11 cellular contexts compared by ENCODE assay signal in genomic region chr2:153872311-153873061, GRCh38. TPM values are rescaled to one million over a fixed set of nuclear protein-coding genes. Genes with fewer than 3 reads are reported as not detected.
DNase-seq lines count a peak whose midpoint lies in the region; ATAC-seq and TF ChIP-seq lines count a peak whose summit lies in the region.
"Had no signal": no experiment of that assay in that cellular context is flagged by ENCODE, and none has a peak within 500 bp of the region (broad histone marks: within the 10 kb centered on the region; RNA-seq: fewer than 3 reads in every experiment).

No MANE protein-coding gene starts in this region.

- TF ChIP-seq CTCF in spleen (IDR thresholded peaks at IDR 0.05 in 8 of 11, conservative IDR thresholded peaks at IDR 0.05 in 3 of 11), result no peak
- TF ChIP-seq CTCF in GM20000 (IDR thresholded peaks at IDR 0.05; ENCODE audit: extremely low read depth, missing control alignments), result no peak

- peaks cover 3% of the 10 kb centered on the region for H3K36me3 Mint-ChIP-seq in activated CD8-positive, alpha-beta T cell treated with anti-CD3 and anti-CD28 coated beads, Interleukin-2, amount 10 ng/mL, durations not matched to agents 7 days and 5 days (ENCODE audit: low read depth)
- H3K36me3 Mint-ChIP-seq: stimulated activated effector memory CD8-positive, alpha-beta T cell treated with anti-CD3 and anti-CD28 coated beads, Interleukin-12 subunit alpha, Interleukin-12 subunit beta, amount 100 ng/mL, for 72 hours had no signal

- H3K4me3 ChIP-seq in spleen, result peak overlapping the region in 1 of 8 donors; percentile 27

- H3K27ac ChIP-seq in spleen, result no peak overlapping the region
- H3K27ac ChIP-seq: prostate gland had no signal

- H3K4me3 Mint-ChIP-seq in activated CD8-positive, alpha-beta T cell treated with anti-CD3 and anti-CD28 coated beads, Interleukin-2, amount 10 ng/mL, durations not matched to agents 7 days and 5 days, result peak overlapping the region; percentile 29
- H3K4me3 Mint-ChIP-seq: stimulated activated effector memory CD8-positive, alpha-beta T cell treated with anti-CD3 and anti-CD28 coated beads, Interleukin-12 subunit alpha, Interleukin-12 subunit beta, amount 100 ng/mL, for 72 hours had no signal

- 4 to 11% (median 5%) methylated on average over 21 to 56 of the region's 56 CpGs for WGBS in spleen, 5 donors

- H3K9me3 Mint-ChIP-seq in activated CD8-positive, alpha-beta T cell treated with anti-CD3 and anti-CD28 coated beads, Interleukin-2, amount 10 ng/mL, durations not matched to agents 7 days and 5 days (ENCODE audit: insufficient read depth), result no peaks in the 10 kb centered on the region

- intact Hi-C loops in spleen (cut with DNase I; ENCODE audit: low total_unique reads), result no loop called here

- H3K27me3 ChIP-seq in spleen (replicated peaks in 1 of 7), result peaks cover 0 to 45% (median 27%) of the 10 kb centered on the region in 7 donors

- peaks cover 0 to 6% (median 0%) of the 10 kb centered on the region in 6 donors for H3K4me1 ChIP-seq in spleen
- H3K4me1 ChIP-seq: prostate gland had no signal

- peaks cover 3% of the 10 kb centered on the region for H3K4me1 Mint-ChIP-seq in activated CD8-positive, alpha-beta T cell treated with anti-CD3 and anti-CD28 coated beads, Interleukin-2, amount 10 ng/mL, durations not matched to agents 7 days and 5 days (ENCODE audit: low read depth)

- CTCF ChIA-PET in activated CD8-positive, alpha-beta T cell treated with anti-CD3 and anti-CD28 coated beads, Interleukin-2, amount 10 ng/mL, durations not matched to agents 7 days and 5 days (lab: Charles Lee), result no interaction called here

- POLR2A ChIA-PET in activated CD8-positive, alpha-beta T cell treated with anti-CD3 and anti-CD28 coated beads, Interleukin-2, amount 10 ng/mL, durations not matched to agents 7 days and 5 days (lab: Charles Lee), result no interaction called here

- TF ChIP-seq POLR2A in spleen (IDR thresholded peaks at IDR 0.05), result no peak

- no peaks in the 10 kb centered on the region for H3K36me3 ChIP-seq in spleen
- H3K36me3 ChIP-seq: prostate gland had no signal

- H3K9me3 ChIP-seq in spleen, result no peaks in the 10 kb centered on the region
- H3K9me3 ChIP-seq: prostate gland had no signal

- no peak overlapping the region for H3K27ac Mint-ChIP-seq in activated CD8-positive, alpha-beta T cell treated with anti-CD3 and anti-CD28 coated beads, Interleukin-2, amount 10 ng/mL, durations not matched to agents 7 days and 5 days
- H3K27ac Mint-ChIP-seq: stimulated activated effector memory CD8-positive, alpha-beta T cell treated with anti-CD3 and anti-CD28 coated beads, Interleukin-12 subunit alpha, Interleukin-12 subunit beta, amount 100 ng/mL, for 72 hours had no signal

- peaks cover 26% of the 10 kb centered on the region for H3K27me3 Mint-ChIP-seq in activated CD8-positive, alpha-beta T cell treated with anti-CD3 and anti-CD28 coated beads, Interleukin-2, amount 10 ng/mL, durations not matched to agents 7 days and 5 days (ENCODE audit: low read depth)

- peak; percentile 15 for DNase-seq in NCI-H1694 treated with DMSO at 0.1 percent for 48 hours (lab: John Stamatoyannopoulos, UW)
- DNase-seq in NCI-H1694 (lab: John Stamatoyannopoulos, UW), result no peak
- DNase-seq in activated CD8-positive, alpha-beta T cell treated with anti-CD3 and anti-CD28 coated beads, Interleukin-2, amount 10 ng/mL, durations not matched to agents 7 days and 5 days, result no peak
- DNase-seq in iPS-NIHi11 (ENCODE audit: low spot score), result peak; percentile 8
- peak; percentile 61 for DNase-seq in spleen
- no peak for DNase-seq in activated gamma-delta T cell (lab: John Stamatoyannopoulos, UW)
- no peak for DNase-seq in GM20000 (ENCODE audit: low spot score)
- DNase-seq in epidermal melanocyte (ENCODE audit: insufficient read length, low spot score), result no peak

- no peak for ATAC-seq in activated CD8-positive, alpha-beta T cell treated with anti-CD3 and anti-CD28 coated beads, Interleukin-2, amount 10 ng/mL, durations not matched to agents 7 days and 5 days
- ATAC-seq: stimulated activated effector memory CD8-positive, alpha-beta T cell treated with anti-CD3 and anti-CD28 coated beads, Interleukin-12 subunit alpha, Interleukin-12 subunit beta, amount 100 ng/mL, for 72 hours had no signal

RNA-seq across cellular contexts. Expression of gene GALNT13, which starts 0.8 kb away (rescaled TPM):
- total RNA-seq in activated CD8-positive, alpha-beta T cell treated with anti-CD3 and anti-CD28 coated beads, Interleukin-2, amount 10 ng/mL, durations not matched to agents 7 days and 5 days, result under 1 TPM; 0.55 to 0.61 TPM
- total RNA-seq in spleen, result under 1 TPM in 3 of 7 donors, not detected in 4; 0.09 to 0.61 (median 0.13) TPM
- polyA plus RNA-seq in spleen, result under 1 TPM in 1 of 3 donors, not detected in 2; 0.02 TPM
- total RNA-seq: HT-29 had no signal

Comparison
In these comparisons a context has a peak if more than half of its experiments do, and no peak if none do; other contexts are left out.
1. DNase-seq: peak in NCI-H1694 treated with DMSO at 0.1 percent for 48 hours (single experiment), iPS-NIHi11 (single experiment) and spleen (single experiment); none in NCI-H1694 (single experiment), activated CD8-positive, alpha-beta T cell treated with anti-CD3 and anti-CD28 coated beads, Interleukin-2, amount 10 ng/mL, durations not matched to agents 7 days and 5 days (single experiment), activated gamma-delta T cell (single experiment), GM20000 (single experiment) and epidermal melanocyte (single experiment).